In genomic region chr3:72082121-72082715, GRCh38 we compare ENCODE assay signal across 8 cellular contexts.
DNase-seq lines count a peak whose midpoint lies in the region; ATAC-seq and TF ChIP-seq lines count a peak whose summit lies in the region.

No MANE protein-coding gene starts in this region.

- no peaks in the 10 kb centered on the region for H3K9me3 Mint-ChIP-seq in memory B cell
- H3K9me3 Mint-ChIP-seq in activated T-helper 17 cell treated with anti-CD3 and anti-CD28 coated beads, Interleukin-2, amount 50 U/mL, for 72 hours = no peaks in the 10 kb centered on the region

- H3K27ac Mint-ChIP-seq in memory B cell = peak overlapping the region; percentile 91
- H3K27ac Mint-ChIP-seq in activated T-helper 17 cell treated with anti-CD3 and anti-CD28 coated beads, Interleukin-2, amount 50 U/mL, for 72 hours = no peak overlapping the region

- H3K27me3 Mint-ChIP-seq in memory B cell = peaks cover 5% of the 10 kb centered on the region
- peaks cover 21% of the 10 kb centered on the region for H3K27me3 Mint-ChIP-seq in activated T-helper 17 cell treated with anti-CD3 and anti-CD28 coated beads, Interleukin-2, amount 50 U/mL, for 72 hours

- TF ChIP-seq POLR2A in Raji (IDR thresholded peaks at IDR 0.05; ENCODE audit: insufficient read depth, low read depth, low read length) = peak; percentile 41

- DNase-seq in memory B cell (ENCODE audit: low spot score in 2 of 2) (peak in 1 of 2 donors; percentile 60), NCI-H1694 (lab: John Stamatoyannopoulos, UW) (no peak)
- no peak for DNase-seq in effector CD4-positive, alpha-beta T cell
- DNase-seq in stimulated activated naive CD4-positive, alpha-beta T cell (lab: John Stamatoyannopoulos, UW) = no peak

- no peaks in the 10 kb centered on the region for H3K36me3 Mint-ChIP-seq in memory B cell
- no peaks in the 10 kb centered on the region for H3K36me3 Mint-ChIP-seq in activated T-helper 17 cell treated with anti-CD3 and anti-CD28 coated beads, Interleukin-2, amount 50 U/mL, for 72 hours (ENCODE audit: low read depth)

- ATAC-seq in GM18520 (IDR thresholded peaks at IDR 0.05; ENCODE audit: unreplicated experiment) = peak; percentile 28
- peak; percentile 69 for ATAC-seq in HG02938 (IDR thresholded peaks at IDR 0.05; ENCODE audit: unreplicated experiment)
- peak; percentile 88 for ATAC-seq in memory B cell (ENCODE audit: low read depth)
- no peak for ATAC-seq in activated T-helper 17 cell treated with anti-CD3 and anti-CD28 coated beads, Interleukin-2, amount 50 U/mL, for 72 hours (replicated peaks)

- peak overlapping the region; percentile 67 for H3K4me3 Mint-ChIP-seq in memory B cell
- H3K4me3 Mint-ChIP-seq in activated T-helper 17 cell treated with anti-CD3 and anti-CD28 coated beads, Interleukin-2, amount 50 U/mL, for 72 hours = no peak overlapping the region

- H3K4me1 Mint-ChIP-seq in memory B cell = peaks cover 41% of the 10 kb centered on the region
- H3K4me1 Mint-ChIP-seq in activated T-helper 17 cell treated with anti-CD3 and anti-CD28 coated beads, Interleukin-2, amount 50 U/mL, for 72 hours = peaks cover 10% of the 10 kb centered on the region
